Comparison of ENCODE assay signal across 8 cellular contexts in genomic region chr21:46286668-46286982, GRCh38. TPM values are rescaled to one million over a fixed set of nuclear protein-coding genes. Genes with fewer than 3 reads are reported as not detected.
DNase-seq lines count a peak whose midpoint lies in the region; ATAC-seq and TF ChIP-seq lines count a peak whose summit lies in the region.

No MANE protein-coding gene starts in this region.

- H3K4me3 ChIP-seq in Karpas-422 (ENCODE audit: low read length) = peak overlapping the region; percentile 97

- H3K9ac ChIP-seq in ES-I3 (ENCODE audit: low read depth, low read length) (peak overlapping the region; percentile 78), Karpas-422 (ENCODE audit: low read length) (peak overlapping the region; percentile 96)

- H3K4me2 ChIP-seq in Karpas-422 (ENCODE audit: low read depth, low read length, poor library complexity, severe bottlenecking) = peak overlapping the region; percentile 69

- TF ChIP-seq CTCF in natural killer cell (IDR thresholded peaks at IDR 0.05) = no peak

- no peaks in the 10 kb centered on the region for H3K9me2 ChIP-seq in Karpas-422 (replicated peaks; ENCODE audit: insufficient read depth, low read length)

- 0 out of 2 replicates have a peak, but pooled peaks cover 3% of the 10 kb centered on the region for H4K20me1 ChIP-seq in Karpas-422 (ENCODE audit: insufficient read depth, low read depth, low read length)

- DNase-seq in Karpas-422 = no peak
- no peak for DNase-seq in natural killer cell
- DNase-seq in stimulated activated CD4-positive, alpha-beta T cell treated with anti-CD3 and anti-CD28 coated beads, Interleukin-4, amount 100 ng/mL, for 24 hours = no peak

- no peaks in the 10 kb centered on the region for H3K36me3 Mint-ChIP-seq in natural killer cell

- peak overlapping the region; percentile 52; the same call in 1 of the 2 replicates for H2AFZ ChIP-seq in Karpas-422 (ENCODE audit: low read length)

- H3K36me3 ChIP-seq in ES-I3 (ENCODE audit: insufficient read depth, low read length) = peaks cover 22% of the 10 kb centered on the region
- peaks cover 28% of the 10 kb centered on the region for H3K36me3 ChIP-seq in Karpas-422 (ENCODE audit: insufficient read depth, low read length)

- peak overlapping the region; percentile 99 for H3K4me3 Mint-ChIP-seq in natural killer cell

- H3K4me1 ChIP-seq in ES-I3 (ENCODE audit: insufficient read depth, low read length) (peaks cover 16% of the 10 kb centered on the region), Karpas-422 (ENCODE audit: low read length) (peaks cover 59% of the 10 kb centered on the region)

- intact Hi-C loops in natural killer cell (cut with micrococcal nuclease) = loop anchor here (2.0 kb wide), 1 partner anchor 38 kb away; the partner anchor contains the start of gene PCNT

- ATAC-seq in natural killer cell (peak; percentile 17 to 23 (median 21)), HG02678 (IDR thresholded peaks at IDR 0.05; ENCODE audit: unreplicated experiment) (no peak), GM21717 (IDR thresholded peaks at IDR 0.05; ENCODE audit: unreplicated experiment) (no peak), HG02642 (IDR thresholded peaks at IDR 0.05; ENCODE audit: poor library complexity, unreplicated experiment) (no peak)

- H3K27ac Mint-ChIP-seq in natural killer cell = peak overlapping the region; percentile 90 to 92

- H3K79me2 ChIP-seq in Karpas-422 (ENCODE audit: low read length) = peaks cover 59% of the 10 kb centered on the region

- no peaks in the 10 kb centered on the region for H3K9me3 ChIP-seq in ES-I3 (ENCODE audit: control insufficient read depth, insufficient read depth, low read length)
- H3K9me3 ChIP-seq in Karpas-422 (ENCODE audit: low read length) = peaks cover 1% of the 10 kb centered on the region; the same call in 1 of the 2 replicates

- no peaks in the 10 kb centered on the region for H3K27me3 ChIP-seq in Karpas-422 (ENCODE audit: low read length)

- no peaks in the 10 kb centered on the region for H3K27me3 Mint-ChIP-seq in natural killer cell (ENCODE audit: low read depth in 2 of 2)

- peaks cover 32 to 50% of the 10 kb centered on the region in 2 donors for H3K4me1 Mint-ChIP-seq in natural killer cell

- H3K9me3 Mint-ChIP-seq in natural killer cell = no peaks in the 10 kb centered on the region

- peak overlapping the region; percentile 97 for H3K27ac ChIP-seq in Karpas-422 (ENCODE audit: low read length)
- H3K27ac ChIP-seq in cingulate gyrus (ENCODE audit: low read depth, low read length) = peak overlapping the region; percentile 89

RNA-seq across cellular contexts. Expression of gene YBEY, which starts 0.5 kb away (rescaled TPM):
- 38.5 and 88.4 TPM in 2 replicates for total RNA-seq in Karpas-422 (2014; rRNA removed; shearing (Covaris generic); ENCODE audit: low replicate concordance)
- 10 to 100 TPM; 10.8 to 13.7 (median 12.7) TPM for total RNA-seq in natural killer cell

RNA-seq across cellular contexts. Expression of gene MCM3AP, which starts 1.2 kb away (rescaled TPM):
- 60.5 and 139 TPM in 2 replicates for total RNA-seq in Karpas-422 (2014; rRNA removed; shearing (Covaris generic); ENCODE audit: low replicate concordance)
- 100 to 1,000 TPM; 143 to 172 (median 159) TPM for total RNA-seq in natural killer cell

RNA-seq across cellular contexts. Expression of gene C21orf58, which starts 37.0 kb away (rescaled TPM):
- total RNA-seq in Karpas-422 (2014; rRNA removed; shearing (Covaris generic); ENCODE audit: low replicate concordance) = 13.9 and 31.5 TPM in 2 replicates
- 1 to 10 TPM; 4.0 to 8.9 (median 5.2) TPM for total RNA-seq in natural killer cell

RNA-seq across cellular contexts. Expression of gene PCNT, which starts 37.3 kb away (rescaled TPM):
- total RNA-seq in Karpas-422 (2014; rRNA removed; shearing (Covaris generic); ENCODE audit: low replicate concordance) = 31.5 and 31.7 TPM in 2 replicates
- total RNA-seq in natural killer cell = 10 to 100 TPM; 83.6 to 94.9 (median 84.0) TPM

RNA-seq across cellular contexts. Expression of gene LSS, which starts 58.1 kb away (rescaled TPM):
- 40.3 and 62.0 TPM in 2 replicates for total RNA-seq in Karpas-422 (2014; rRNA removed; shearing (Covaris generic); ENCODE audit: low replicate concordance)
- total RNA-seq in natural killer cell = 10 to 100 TPM; 59.9 to 82.2 (median 62.7) TPM

Comparison
In these comparisons a context has a peak if more than half of its experiments do, and no peak if none do; other contexts are left out.
1. ATAC-seq: peak in natural killer cell (3 of 3); none in HG02678 (single experiment), GM21717 (single experiment) and HG02642 (single experiment).